In genomic region chr15:41502787-41503668, GRCh38 we compare ENCODE assay signal across 10 cellular contexts. TPM values are rescaled to one million over a fixed set of nuclear protein-coding genes. Genes with fewer than 3 reads are reported as not detected.
DNase-seq lines count a peak whose midpoint lies in the region; ATAC-seq and TF ChIP-seq lines count a peak whose summit lies in the region.
"Had no signal": no experiment of that assay in that cellular context is flagged by ENCODE, and none has a peak within 500 bp of the region (broad histone marks: within the 10 kb centered on the region; RNA-seq: fewer than 3 reads in every experiment).

No MANE protein-coding gene starts in this region.

- no peak for ATAC-seq in CD8-positive, alpha-beta T cell
- no peak for ATAC-seq in HG03039 (IDR thresholded peaks at IDR 0.05; ENCODE audit: unreplicated experiment)

- no peaks in the 10 kb centered on the region for H3K9me3 ChIP-seq in CD8-positive, alpha-beta T cell (ENCODE audit: low read length)
- H3K9me3 ChIP-seq in HUES64 (ENCODE audit: insufficient read depth, low read depth, low read length): no peaks in the 10 kb centered on the region

- no peak overlapping the region for H3K9ac ChIP-seq in HUES64 (ENCODE audit: low read depth, low read length)

- H3K27me3 Mint-ChIP-seq in CD8-positive, alpha-beta T cell (ENCODE audit: low read depth): peaks cover 40% of the 10 kb centered on the region
- H3K27me3 Mint-ChIP-seq in chondrocyte (ENCODE audit: low read depth) (peaks cover 50% of the 10 kb centered on the region), nephron (ENCODE audit: low read depth) (peaks cover 100% of the 10 kb centered on the region)

- H3K27ac ChIP-seq in CD8-positive, alpha-beta T cell (ENCODE audit: low read depth, low read length): no peak overlapping the region
- H3K27ac ChIP-seq in HUES64 (ENCODE audit: low read depth, low read length): no peak overlapping the region

- CTCF ChIA-PET in CD8-positive, alpha-beta T cell (lab: Charles Lee): interaction anchor here (1.0 to 1.5 kb wide), 2 partner anchors 37 to 39 kb away, joined by 4 to 6 read pairs; no protein-coding TSS in a partner anchor

- peaks cover 22% of the 10 kb centered on the region for H3K4me1 Mint-ChIP-seq in CD8-positive, alpha-beta T cell (ENCODE audit: low read depth)
- H3K4me1 Mint-ChIP-seq in chondrocyte (ENCODE audit: low read depth): peaks cover 16% of the 10 kb centered on the region
- H3K4me1 Mint-ChIP-seq in nephron: no peaks in the 10 kb centered on the region

- peak overlapping the region; percentile 53 for H3K4me3 ChIP-seq in CD8-positive, alpha-beta T cell (ENCODE audit: low read depth, low read length)
- H3K4me3 ChIP-seq in HUES64 (ENCODE audit: low read length): peak overlapping the region; percentile 45

- intact Hi-C loops in CD8-positive, alpha-beta T cell (cut with DNase I, micrococcal nuclease): no loop called here

- H3K4me3 Mint-ChIP-seq in CD8-positive, alpha-beta T cell: peak overlapping the region; percentile 73
- peak overlapping the region; percentile 57 for H3K4me3 Mint-ChIP-seq in chondrocyte (ENCODE audit: unreplicated experiment)
- H3K4me3 Mint-ChIP-seq in nephron: peak overlapping the region; percentile 25 to 48 (median 37)

- peaks cover 28% of the 10 kb centered on the region for H3K27me3 ChIP-seq in CD8-positive, alpha-beta T cell (ENCODE audit: insufficient read depth, low read length)
- H3K27me3 ChIP-seq in HUES64 (ENCODE audit: insufficient read depth, low read length): peaks cover 98% of the 10 kb centered on the region

- no peaks in the 10 kb centered on the region for H3K36me3 ChIP-seq in CD8-positive, alpha-beta T cell (ENCODE audit: insufficient read depth, low read length)
- H3K36me3 ChIP-seq in HUES64 (ENCODE audit: insufficient read depth, low read length): no peaks in the 10 kb centered on the region

- POLR2A ChIA-PET in CD8-positive, alpha-beta T cell (lab: Charles Lee): interaction anchor here (1.1 kb wide), 1 partner anchor 9 kb away, joined by 3 read pairs; no protein-coding TSS in a partner anchor

- DNase-seq in CD8-positive, alpha-beta T cell: no peak
- no peak for DNase-seq in chondrocyte (ENCODE audit: low spot score)
- DNase-seq in GM19240 (ENCODE audit: insufficient read length, low spot score): no peak
- no peak for DNase-seq in SKM-1 (lab: John Stamatoyannopoulos, UW; ENCODE audit: unreplicated experiment)
- DNase-seq in putamen (ENCODE audit: low spot score): no peak
- DNase-seq: kidney glomerular epithelial cell had no signal

- no peak for TF ChIP-seq CTCF in CD8-positive, alpha-beta T cell (IDR thresholded peaks at IDR 0.05)
- no peak for TF ChIP-seq CTCF in chondrocyte (IDR thresholded peaks at IDR 0.05)
- TF ChIP-seq CTCF in nephron (IDR thresholded peaks at IDR 0.05; ENCODE audit: unreplicated experiment in 3 of 3): no peak

- H3K4me1 ChIP-seq in CD8-positive, alpha-beta T cell (ENCODE audit: insufficient read depth, low read length): peaks cover 20% of the 10 kb centered on the region
- H3K4me1 ChIP-seq in HUES64 (ENCODE audit: insufficient read depth, low read length): 0 out of 2 replicates have a peak, but pooled peaks cover 2% of the 10 kb centered on the region

- H3K36me3 Mint-ChIP-seq in CD8-positive, alpha-beta T cell: no peaks in the 10 kb centered on the region
- H3K36me3 Mint-ChIP-seq in chondrocyte (ENCODE audit: low read depth) (no peaks in the 10 kb centered on the region), nephron (ENCODE audit: low read depth) (no peaks in the 10 kb centered on the region)

- no peak overlapping the region for H3K27ac Mint-ChIP-seq in CD8-positive, alpha-beta T cell
- H3K27ac Mint-ChIP-seq in chondrocyte (ENCODE audit: unreplicated experiment) (no peak overlapping the region), nephron (no peak overlapping the region)

- 10% methylated on average over 55 of the region's 55 CpGs for whole genome bisulfite sequencing in HUES64

- H3K9me3 Mint-ChIP-seq in CD8-positive, alpha-beta T cell: no peaks in the 10 kb centered on the region
- no peaks in the 10 kb centered on the region for H3K9me3 Mint-ChIP-seq in chondrocyte (ENCODE audit: low read depth)
- no peaks in the 10 kb centered on the region for H3K9me3 Mint-ChIP-seq in nephron

RNA-seq across cellular contexts. Expression of gene ITPKA, which starts 9.4 kb away (rescaled TPM):
- under 1 TPM in 1 of 2 experiments, not detected in 1; 0.50 TPM for total RNA-seq in CD8-positive, alpha-beta T cell
- polyA plus RNA-seq in HUES64 (2013, experiment 1 of 2): 0.25 TPM
- 0.38 TPM for polyA plus RNA-seq in HUES64 (2013, experiment 2 of 2)
- 0.32 to 0.36 TPM in 2 of 3 replicates, not detected in the other for total RNA-seq in chondrocyte

RNA-seq across cellular contexts. Expression of gene LTK, which starts 10.6 kb away (rescaled TPM):
- 10 to 100 TPM; 11.9 to 12.3 TPM for total RNA-seq in CD8-positive, alpha-beta T cell
- not detected for polyA plus RNA-seq in HUES64 (2013, experiment 1 of 2)
- polyA plus RNA-seq in HUES64 (2013, experiment 2 of 2): not detected
- 0.73 to 1.4 TPM (median 1.0 TPM) in 3 replicates for total RNA-seq in chondrocyte
- total RNA-seq: bronchial epithelial cell had no signal

RNA-seq across cellular contexts. Expression of gene RPAP1, which starts 41.0 kb away (rescaled TPM):
- 10 to 100 TPM; 13.6 to 16.0 TPM for total RNA-seq in CD8-positive, alpha-beta T cell
- polyA plus RNA-seq in HUES64 (2013, experiment 1 of 2): 32.8 TPM
- 33.0 TPM for polyA plus RNA-seq in HUES64 (2013, experiment 2 of 2)
- 25.5 to 38.1 TPM (median 29.9 TPM) in 3 replicates for total RNA-seq in chondrocyte

RNA-seq across cellular contexts. Expression of gene TYRO3, which starts 56.0 kb away (rescaled TPM):
- under 1 TPM; 0.24 to 0.78 TPM for total RNA-seq in CD8-positive, alpha-beta T cell
- 66.2 TPM for polyA plus RNA-seq in HUES64 (2013, experiment 1 of 2)
- 76.8 TPM for polyA plus RNA-seq in HUES64 (2013, experiment 2 of 2)
- total RNA-seq in chondrocyte: 11.8 to 20.3 TPM (median 16.4 TPM) in 3 replicates
